In genomic region chrX:136227074-136227473, GRCh38 we compare ENCODE assay signal across 24 cellular contexts. TPM values are rescaled to one million over a fixed set of nuclear protein-coding genes. Genes with fewer than 3 reads are reported as not detected.
DNase-seq lines count a peak whose midpoint lies in the region; ATAC-seq, FAIRE-seq and TF ChIP-seq lines count a peak whose summit lies in the region.
"Had no signal": no experiment of that assay in that cellular context is flagged by ENCODE, and none has a peak within 500 bp of the region (broad histone marks: within the 10 kb centered on the region; RNA-seq: fewer than 3 reads in every experiment).

No MANE protein-coding gene starts in this region.

- no peaks in the 10 kb centered on the region for H3K36me3 ChIP-seq in MM.1S (replicated peaks; ENCODE audit: insufficient read depth, low read length)

- no peak overlapping the region for H3K9ac ChIP-seq in MM.1S (ENCODE audit: low read length)
- H3K9ac ChIP-seq: BLaER1, SK-N-SH had no signal

- no peaks in the 10 kb centered on the region for H3K27me3 ChIP-seq in MM.1S (replicated peaks; ENCODE audit: insufficient read depth, low read length)
- H3K27me3 ChIP-seq: MG63 had no signal

- H3K4me3 ChIP-seq in A549 (no peak overlapping the region), MM.1S (ENCODE audit: low read length) (no peak overlapping the region)
- H3K4me3 ChIP-seq: BLaER1, GM23338, HAP-1, MG63 had no signal

- peaks cover 11% of the 10 kb centered on the region for H3F3A ChIP-seq in MM.1S (ENCODE audit: insufficient read depth, low read length)

- no peak overlapping the region for H3K4me3 Mint-ChIP-seq in T-helper 1 cell treated with Interleukin-12 subunit alpha and Interleukin-12 subunit beta and Interleukin-4 antibody, amounts not matched to agents 30 μg/mL and 1 μg/mL, for 36 hours
- H3K4me3 Mint-ChIP-seq in activated naive CD4-positive, alpha-beta T cell treated with anti-CD3 and anti-CD28 coated beads, Interleukin-2, amount 10 ng/mL, durations not matched to agents 7 days and 5 days = no peak overlapping the region
- H3K4me3 Mint-ChIP-seq: CD4-positive, alpha-beta T cell; GM23338 had no signal

- CTCF ChIA-PET in activated naive CD4-positive, alpha-beta T cell treated with anti-CD3 and anti-CD28 coated beads, Interleukin-2, amount 10 ng/mL, durations not matched to agents 7 days and 5 days (lab: Charles Lee) = interaction anchor here (0.7 kb wide), 1 partner anchor 41 kb away, joined by 3 read pairs; no protein-coding TSS in a partner anchor
- CTCF ChIA-PET in A549 (lab: Yijun Ruan, JAX) = interaction anchor here (2.8 kb wide), 1 partner anchor 18 kb away, joined by 7 read pairs; no protein-coding TSS in a partner anchor

- FAIRE-seq in A549 (lab: Jason Lieb, UNC) = no peak
- FAIRE-seq: D721Med had no signal

- H3K79me2 ChIP-seq in MM.1S (ENCODE audit: low read length) = no peaks in the 10 kb centered on the region

- H3K4me1 ChIP-seq in A549 = no peaks in the 10 kb centered on the region
- H3K4me1 ChIP-seq in MM.1S (ENCODE audit: low read length) = peaks cover 18% of the 10 kb centered on the region
- H3K4me1 ChIP-seq: HAP-1 had no signal

- no peak for TF ChIP-seq RAD21 in A549 (conservative IDR thresholded peaks at IDR 0.05 in 1 of 2, IDR thresholded peaks at IDR 0.05 in 1 of 2)

- TF ChIP-seq POLR2A in A549 (IDR thresholded peaks at IDR 0.05; ENCODE audit: low read length) = no peak

- H3K4me2 ChIP-seq in A549 = no peak overlapping the region
- peak overlapping the region; percentile 82; the same call in 1 of the 2 replicates for H3K4me2 ChIP-seq in MM.1S (ENCODE audit: low read depth, low read length)
- H3K4me2 ChIP-seq: GM23338, SK-N-SH had no signal

- no peaks in the 10 kb centered on the region for H3K9me3 Mint-ChIP-seq in T-helper 1 cell treated with Interleukin-12 subunit alpha and Interleukin-12 subunit beta and Interleukin-4 antibody, amounts not matched to agents 30 μg/mL and 1 μg/mL, for 36 hours
- H3K9me3 Mint-ChIP-seq in activated naive CD4-positive, alpha-beta T cell treated with anti-CD3 and anti-CD28 coated beads, Interleukin-2, amount 10 ng/mL, durations not matched to agents 7 days and 5 days = no peaks in the 10 kb centered on the region
- H3K9me3 Mint-ChIP-seq: CD4-positive, alpha-beta T cell; GM23338 had no signal

- TF ChIP-seq CTCF in A549 (IDR thresholded peaks at IDR 0.05) (no peak), MM.1S (IDR thresholded peaks at IDR 0.05; ENCODE audit: low read length) (no peak)

- H3K36me3 Mint-ChIP-seq in T-helper 1 cell treated with Interleukin-12 subunit alpha and Interleukin-12 subunit beta and Interleukin-4 antibody, amounts not matched to agents 30 μg/mL and 1 μg/mL, for 36 hours (ENCODE audit: low read depth) = peaks cover 34% of the 10 kb centered on the region
- H3K36me3 Mint-ChIP-seq in activated naive CD4-positive, alpha-beta T cell treated with anti-CD3 and anti-CD28 coated beads, Interleukin-2, amount 10 ng/mL, durations not matched to agents 7 days and 5 days = peaks cover 36% of the 10 kb centered on the region

- no peaks in the 10 kb centered on the region for H4K20me1 ChIP-seq in MM.1S (ENCODE audit: insufficient read depth, low read length)

- no peak for ATAC-seq in A549
- ATAC-seq: GM23338, PC-3 had no signal

- no peak overlapping the region for H2AFZ ChIP-seq in MM.1S (ENCODE audit: low read length)
- H2AFZ ChIP-seq: GM23338 had no signal

- no peak for TF ChIP-seq EP300 in A549 (IDR thresholded peaks at IDR 0.05)

- peaks cover 21% of the 10 kb centered on the region for H3K4me1 Mint-ChIP-seq in T-helper 1 cell treated with Interleukin-12 subunit alpha and Interleukin-12 subunit beta and Interleukin-4 antibody, amounts not matched to agents 30 μg/mL and 1 μg/mL, for 36 hours (ENCODE audit: low read depth)
- peaks cover 26% of the 10 kb centered on the region for H3K4me1 Mint-ChIP-seq in activated naive CD4-positive, alpha-beta T cell treated with anti-CD3 and anti-CD28 coated beads, Interleukin-2, amount 10 ng/mL, durations not matched to agents 7 days and 5 days
- H3K4me1 Mint-ChIP-seq: GM23338 had no signal

- DNase-seq in T-helper 1 cell (no peak), A549 (ENCODE audit: low read depth in 1 of 2, low spot score in 1 of 2) (no peak), MM.1S (no peak), HK-2 (ENCODE audit: unreplicated experiment) (no peak), DMS153 treated with DMSO at 0.1 percent for 48 hours (lab: John Stamatoyannopoulos, UW; ENCODE audit: unreplicated experiment) (no peak)
- no peak for DNase-seq in activated naive CD4-positive, alpha-beta T cell treated with anti-CD3 and anti-CD28 coated beads, Interleukin-2, amount 10 ng/mL, durations not matched to agents 7 days and 5 days
- no peak for DNase-seq in activated naive CD4-positive, alpha-beta T cell treated with Interleukin-2 at 50 U/mL for 16 hours
- DNase-seq: CD4-positive, alpha-beta T cell; DMS53; KBM-7; MG63; NCI-H2029; NCI-H446; NCI-H524 treated with DMSO at 0.1 percent for 48 hours; NCI-H774; PC-3; SK-N-SH had no signal

- no peaks in the 10 kb centered on the region for H3K9me3 ChIP-seq in A549
- H3K9me3 ChIP-seq in MM.1S (replicated peaks; ENCODE audit: insufficient read depth, low read length) = no peaks in the 10 kb centered on the region
- H3K9me3 ChIP-seq: BLaER1, HAP-1, MG63, SK-N-SH had no signal

- no peak overlapping the region for H3K27ac ChIP-seq in A549
- H3K27ac ChIP-seq in MM.1S (ENCODE audit: low read length) = no peak overlapping the region
- H3K27ac ChIP-seq: 22Rv1, BLaER1, HL-60 had no signal

- no peaks in the 10 kb centered on the region for H3K27me3 Mint-ChIP-seq in T-helper 1 cell treated with Interleukin-12 subunit alpha and Interleukin-12 subunit beta and Interleukin-4 antibody, amounts not matched to agents 30 μg/mL and 1 μg/mL, for 36 hours (ENCODE audit: low read depth)
- no peaks in the 10 kb centered on the region for H3K27me3 Mint-ChIP-seq in activated naive CD4-positive, alpha-beta T cell treated with anti-CD3 and anti-CD28 coated beads, Interleukin-2, amount 10 ng/mL, durations not matched to agents 7 days and 5 days
- H3K27me3 Mint-ChIP-seq: CD4-positive, alpha-beta T cell had no signal

- POLR2A ChIA-PET in A549 (lab: Yijun Ruan, JAX) = no interaction called here

- H3K9me2 ChIP-seq in MM.1S (replicated peaks; ENCODE audit: insufficient read depth, low read length) = no peaks in the 10 kb centered on the region
- H3K9me2 ChIP-seq: SK-N-SH had no signal

- H3K27ac Mint-ChIP-seq in T-helper 1 cell treated with Interleukin-12 subunit alpha and Interleukin-12 subunit beta and Interleukin-4 antibody, amounts not matched to agents 30 μg/mL and 1 μg/mL, for 36 hours = peak overlapping the region; percentile 52
- H3K27ac Mint-ChIP-seq in activated naive CD4-positive, alpha-beta T cell treated with anti-CD3 and anti-CD28 coated beads, Interleukin-2, amount 10 ng/mL, durations not matched to agents 7 days and 5 days = peak overlapping the region; percentile 62
- H3K27ac Mint-ChIP-seq: GM23338 had no signal

TF ChIP-seq in A549, 52 proteins besides CTCF, POLR2A, EP300 and RAD21:
- TF ChIP-seq MAFK (IDR thresholded peaks at IDR 0.05; ENCODE audit: partially characterized antibody) = peak; percentile 80
- TF ChIP-seq ATOH8 (CRISPR knock-in tag; IDR thresholded peaks at IDR 0.05; ENCODE audit: low read depth) = no peak
- no peak for TF ChIP-seq HOXA7 (CRISPR knock-in tag; IDR thresholded peaks at IDR 0.05)
- no peak for TF ChIP-seq RNF2 (IDR thresholded peaks at IDR 0.05; ENCODE audit: borderline replicate concordance, low read depth)

RNA-seq across cellular contexts. Expression of gene MAP7D3, which starts 24.1 kb away (rescaled TPM):
- polyA plus RNA-seq in A549 (2011; rRNA removed) = 10.3 and 13.1 TPM in 2 replicates
- 4.7 and 5.4 TPM in 2 replicates for polyA plus RNA-seq in A549 (2012; cell fraction: cytosol; rRNA removed)
- 4.7 and 5.4 TPM in 2 replicates for polyA plus RNA-seq in A549 (2012; cell fraction: nucleus; rRNA removed)
- polyA plus RNA-seq in A549 (2017; fragmentation: RNase III; extraction: RNeasy Plus Mini Kit Qiagen cat#74134 plus additional on column Dnase treatment) = 9.9 to 12.7 TPM (median 11.3 TPM) in 3 replicates
- 8.7 and 9.0 TPM in 2 replicates for polyA minus RNA-seq in A549 (2011; rRNA and poly(A)+ RNA removed)
